ENCODE assay signal across 12 cellular contexts in the genomic region with DNA sequence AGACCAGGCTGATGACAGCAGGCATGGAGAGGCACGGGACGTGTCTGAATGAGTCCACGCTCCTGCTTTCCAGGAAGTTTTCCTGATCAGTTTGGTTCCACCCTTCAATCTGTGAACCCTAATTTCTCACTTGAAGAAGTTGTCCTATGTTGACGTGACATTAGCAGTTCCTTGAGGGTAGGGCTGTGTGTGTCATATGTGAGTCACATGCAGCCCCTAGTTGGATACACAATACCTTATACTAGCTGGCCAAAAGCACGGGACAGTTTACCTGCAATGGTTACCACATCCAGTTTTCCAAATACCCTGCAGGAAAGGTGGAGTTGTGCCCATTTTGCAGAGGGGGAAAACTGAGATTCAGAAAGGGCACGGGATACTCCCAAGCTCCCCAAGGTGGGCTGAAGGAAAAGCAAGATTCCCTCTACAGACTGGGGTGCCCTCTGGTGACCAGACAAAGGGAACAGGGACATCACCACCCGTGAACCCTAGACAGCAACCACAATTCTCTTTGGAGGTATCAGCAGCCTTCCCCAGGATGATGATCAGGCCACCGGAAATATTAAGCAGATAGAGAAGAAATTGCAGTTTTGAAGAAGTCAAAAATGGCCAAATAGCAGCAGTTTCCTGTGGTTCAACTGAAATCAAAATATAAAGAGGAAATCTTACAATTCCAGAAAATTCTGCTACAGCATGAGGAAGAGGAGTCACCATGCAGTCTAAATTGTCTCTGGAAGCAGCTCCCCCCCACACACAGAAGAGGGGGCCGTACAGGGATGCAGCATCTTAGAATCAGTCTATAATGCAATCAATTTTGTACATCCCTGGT.
DNase-seq lines count a peak whose midpoint lies in the region; ATAC-seq, FAIRE-seq and TF ChIP-seq lines count a peak whose summit lies in the region.
"Had no signal": no experiment of that assay in that cellular context is flagged by ENCODE, and none has a peak within 500 bp of the region (broad histone marks: within the 10 kb centered on the region; RNA-seq: fewer than 3 reads in every experiment).

No MANE protein-coding gene starts in this region.

- H3K4me1 ChIP-seq in A549 (no peaks in the 10 kb centered on the region), esophagus muscularis mucosa (peaks cover 0 to 12% (median 9%) of the 10 kb centered on the region in 4 donors), testis (no peaks in the 10 kb centered on the region)

- WGBS in A549 (ENCODE audit: missing lambda C conversion rate): 34% methylated on average over 9 of the region's 9 CpGs
- 63% methylated on average over 9 of the region's 9 CpGs for WGBS in esophagus muscularis mucosa
- WGBS in testis, 2 donors: 72 to 76% methylated on average over 9 of the region's 9 CpGs

- H3K36me3 Mint-ChIP-seq in activated T-cell treated with anti-CD3 and anti-CD28 coated beads, Interleukin-2, amount 50 U/mL, for 24 hours (ENCODE audit: low read depth): no peaks in the 10 kb centered on the region

- FAIRE-seq in A549 (lab: Jason Lieb, UNC): no peak
- FAIRE-seq: GM19239, small intestine had no signal

- intact Hi-C loops in esophagus muscularis mucosa (cut with DNase I): no loop called here
- intact Hi-C loops in testis (cut with DNase I; ENCODE audit: low total_unique reads): no loop called here

- H3K4me3 ChIP-seq in A549: no peak overlapping the region
- no peak overlapping the region for H3K4me3 ChIP-seq in GM06990 (replicated peaks; ENCODE audit: low read depth, low read length)
- no peak overlapping the region for H3K4me3 ChIP-seq in esophagus muscularis mucosa
- no peak overlapping the region for H3K4me3 ChIP-seq in testis

- no peaks in the 10 kb centered on the region for H3K4me1 Mint-ChIP-seq in activated T-cell treated with anti-CD3 and anti-CD28 coated beads, Interleukin-2, amount 50 U/mL, for 24 hours (ENCODE audit: low read depth)
- H3K4me1 Mint-ChIP-seq: activated T-helper 17 cell treated with anti-CD3 and anti-CD28 coated beads, Interleukin-2, amount 50 U/mL, for 72 hours had no signal

- TF ChIP-seq EP300 in A549 (IDR thresholded peaks at IDR 0.05) (no peak), esophagus muscularis mucosa (IDR thresholded peaks at IDR 0.05) (no peak)

- TF ChIP-seq CTCF in A549 (IDR thresholded peaks at IDR 0.05) (peak; percentile 48), GM06990 (IDR thresholded peaks at IDR 0.05; ENCODE audit: insufficient read depth, low read length, poor library complexity, severe bottlenecking) (peak; percentile 38), esophagus muscularis mucosa (IDR thresholded peaks at IDR 0.05) (peak; percentile 24 to 31 (median 26)), testis (IDR thresholded peaks at IDR 0.05) (no peak)

- H3K36me3 ChIP-seq in GM06990 (ENCODE audit: control insufficient read depth, insufficient read depth, low read length): no peaks in the 10 kb centered on the region
- no peaks in the 10 kb centered on the region for H3K36me3 ChIP-seq in esophagus muscularis mucosa
- no peaks in the 10 kb centered on the region for H3K36me3 ChIP-seq in testis (ENCODE audit: low read depth, missing control alignments)

- H3K4me3 Mint-ChIP-seq in activated T-cell treated with anti-CD3 and anti-CD28 coated beads, Interleukin-2, amount 50 U/mL, for 24 hours: no peak overlapping the region
- H3K4me3 Mint-ChIP-seq: activated T-helper 17 cell treated with anti-CD3 and anti-CD28 coated beads, Interleukin-2, amount 50 U/mL, for 72 hours had no signal

- no peaks in the 10 kb centered on the region for H3K9me3 Mint-ChIP-seq in activated T-cell treated with anti-CD3 and anti-CD28 coated beads, Interleukin-2, amount 50 U/mL, for 24 hours
- H3K9me3 Mint-ChIP-seq: activated T-helper 17 cell treated with anti-CD3 and anti-CD28 coated beads, Interleukin-2, amount 50 U/mL, for 72 hours had no signal

- peak; percentile 38 to 72; a peak in 2 of 6 replicates for ATAC-seq in A549
- ATAC-seq: activated T-helper 17 cell treated with anti-CD3 and anti-CD28 coated beads, Interleukin-2, amount 50 U/mL, for 72 hours had no signal

- no peak for TF ChIP-seq POLR2A in A549 (IDR thresholded peaks at IDR 0.05; ENCODE audit: low read length)
- TF ChIP-seq POLR2A in esophagus muscularis mucosa (IDR thresholded peaks at IDR 0.05; ENCODE audit: low read depth): no peak
- no peak for TF ChIP-seq POLR2A in testis (IDR thresholded peaks at IDR 0.05)

- no peak overlapping the region for H3K27ac Mint-ChIP-seq in activated T-cell treated with anti-CD3 and anti-CD28 coated beads, Interleukin-2, amount 50 U/mL, for 24 hours
- H3K27ac Mint-ChIP-seq: activated T-helper 17 cell treated with anti-CD3 and anti-CD28 coated beads, Interleukin-2, amount 50 U/mL, for 72 hours had no signal

- H3K27ac ChIP-seq in A549: no peak overlapping the region
- H3K27ac ChIP-seq in esophagus muscularis mucosa (replicated peaks in 1 of 4): no peak overlapping the region
- H3K27ac ChIP-seq in testis: no peak overlapping the region

- H3K27me3 ChIP-seq in GM06990 (replicated peaks; ENCODE audit: control insufficient read depth, insufficient read depth, low read length): peaks cover 1% of the 10 kb centered on the region
- H3K27me3 ChIP-seq in esophagus muscularis mucosa: peaks cover 0 to 54% (median 0%) of the 10 kb centered on the region in 4 donors
- no peaks in the 10 kb centered on the region for H3K27me3 ChIP-seq in testis

- DNase-seq in A549 (ENCODE audit: low read depth in 1 of 2, low spot score in 1 of 2) (peak; percentile 27 to 35), GM06990 (ENCODE audit: extremely low read depth, insufficient read length) (no peak), NOMO-1 treated with dmso at 0.1 percent for 144 hours (lab: John Stamatoyannopoulos, UW; ENCODE audit: unreplicated experiment) (peak; percentile 81), esophagus muscularis mucosa (ENCODE audit: extremely low spot score) (no peak), NCI-H2227 treated with DMSO at 0.1 percent for 48 hours (lab: John Stamatoyannopoulos, UW) (no peak), NCI-H146 (lab: John Stamatoyannopoulos, UW) (no peak), testis (no peak)
- no peak for DNase-seq in activated T-cell treated with anti-CD3 and anti-CD28 coated beads, Interleukin-2, amount 50 U/mL, for 24 hours
- DNase-seq: small intestine, SW 1271 had no signal

- TF ChIP-seq RAD21 in A549 (conservative IDR thresholded peaks at IDR 0.05 in 1 of 2, IDR thresholded peaks at IDR 0.05 in 1 of 2): peak; percentile 72 to 74

- CTCF ChIA-PET in A549 (lab: Yijun Ruan, JAX): interaction anchor here (0.6 to 2.8 kb wide), 17 partner anchors 9 to 773 kb away, joined by 3 to 27 read pairs (median 4); a partner anchor contains a TSS

- POLR2A ChIA-PET in A549 (lab: Yijun Ruan, JAX): no interaction called here

- no peak overlapping the region for H3K4me2 ChIP-seq in A549

- H3K9me3 ChIP-seq in A549: no peaks in the 10 kb centered on the region
- H3K9me3 ChIP-seq in esophagus muscularis mucosa: no peaks in the 10 kb centered on the region
- H3K9me3 ChIP-seq in testis: no peaks in the 10 kb centered on the region

- H3K27me3 Mint-ChIP-seq in activated T-cell treated with anti-CD3 and anti-CD28 coated beads, Interleukin-2, amount 50 U/mL, for 24 hours: peaks cover 35% of the 10 kb centered on the region

TF ChIP-seq in A549, 52 proteins besides CTCF, POLR2A, EP300 and RAD21:
- no peak for TF ChIP-seq MAFK (IDR thresholded peaks at IDR 0.05; ENCODE audit: partially characterized antibody)
- TF ChIP-seq MYC (IDR thresholded peaks at IDR 0.05; ENCODE audit: borderline replicate concordance, low read length): no peak
- no peak for TF ChIP-seq ESRRA (IDR thresholded peaks at IDR 0.05; ENCODE audit: borderline replicate concordance, low read length)
- no peak for TF ChIP-seq RARB (CRISPR knock-in tag; IDR thresholded peaks at IDR 0.05)
- peak; percentile 73 for TF ChIP-seq SMC3 (IDR thresholded peaks at IDR 0.05)
- peak; percentile 28; the same call in 1 of the 2 replicates for TF ChIP-seq KDM1A (IDR thresholded peaks at IDR 0.05; ENCODE audit: low read depth)

Comparison
In these comparisons a context has a peak if more than half of its experiments do, and no peak if none do; other contexts are left out.
1. DNase-seq: peak in A549 (2 of 2) and NOMO-1 treated with dmso at 0.1 percent for 144 hours (single experiment); none in GM06990 (single experiment), esophagus muscularis mucosa (single experiment), NCI-H2227 treated with DMSO at 0.1 percent for 48 hours (single experiment), NCI-H146 (single experiment), testis (single experiment) and activated T-cell treated with anti-CD3 and anti-CD28 coated beads, Interleukin-2, amount 50 U/mL, for 24 hours (single experiment).
2. CTCF ChIP-seq: peak in A549 (single experiment), GM06990 (single experiment) and esophagus muscularis mucosa (3 of 3); none in testis (0 of 3).